Comparison of ENCODE assay signal across 26 cellular contexts in the genomic region with DNA sequence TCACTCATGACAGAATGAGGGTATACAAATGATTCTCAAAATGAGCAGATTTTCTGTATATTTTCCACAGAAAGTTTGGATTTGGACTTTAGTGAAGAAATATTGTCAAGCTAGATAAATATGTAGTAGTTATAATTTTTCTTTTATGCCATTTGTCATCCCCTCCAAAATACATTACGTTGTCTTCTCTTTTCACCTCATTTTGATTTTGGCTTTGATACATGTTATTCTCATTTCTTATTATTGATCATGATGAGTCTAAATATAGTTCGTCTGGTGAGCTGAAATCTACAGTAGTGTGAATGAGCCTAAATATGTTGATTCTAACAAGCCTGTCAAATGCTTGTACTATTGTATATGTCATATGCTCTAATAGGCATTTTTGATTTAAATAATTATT.
"Had no signal": no experiment of that assay in that cellular context is flagged by ENCODE, and none has a peak within 500 bp of the region (broad histone marks: within the 10 kb centered on the region; RNA-seq: fewer than 3 reads in every experiment).

No MANE protein-coding gene starts in this region.

- FAIRE-seq: colon, endometrium, endothelial cell of umbilical vein, frontal cortex had no signal

- H3K9me3 Mint-ChIP-seq: dendritic cell treated with granulocyte-macrophage colony-stimulating factor and Interleukin-4, amounts not matched to agents 40 ng/mL and 50 ng/mL, for 4 days; effector memory CD8-positive, alpha-beta T cell; endodermal cell had no signal

- H3K27me3 Mint-ChIP-seq: dendritic cell treated with granulocyte-macrophage colony-stimulating factor and Interleukin-4, amounts not matched to agents 40 ng/mL and 50 ng/mL, for 4 days; effector memory CD8-positive, alpha-beta T cell had no signal

- ATAC-seq: effector memory CD8-positive, alpha-beta T cell; esophagus mucosa; foreskin keratinocyte; gastrocnemius medialis; gastroesophageal sphincter; heart left ventricle; heart right ventricle had no signal

- DNase-seq: colonic mucosa; cortex of kidney; dermis blood vessel endothelial cell; dorsolateral prefrontal cortex; effector CD4-positive, alpha-beta T cell; effector CD8-positive, alpha-beta T cell; effector memory CD4-positive, alpha-beta T cell; effector memory CD8-positive, alpha-beta T cell; endodermal cell; erythroblast; esophagus squamous epithelium; foreskin fibroblast; foreskin keratinocyte; foreskin melanocyte; gastrocnemius medialis; glutamatergic neuron; head of caudate nucleus; heart left ventricle; heart right ventricle had no signal

- H3K27ac Mint-ChIP-seq: dendritic cell treated with granulocyte-macrophage colony-stimulating factor and Interleukin-4, amounts not matched to agents 40 ng/mL and 50 ng/mL, for 4 days; effector memory CD8-positive, alpha-beta T cell had no signal

- H3K4me1 Mint-ChIP-seq: endodermal cell had no signal

- H3K4me3 Mint-ChIP-seq: dendritic cell treated with granulocyte-macrophage colony-stimulating factor and Interleukin-4, amounts not matched to agents 40 ng/mL and 50 ng/mL, for 4 days; effector memory CD8-positive, alpha-beta T cell; endodermal cell had no signal
